14 cellular contexts compared by ENCODE assay signal in the genomic region with DNA sequence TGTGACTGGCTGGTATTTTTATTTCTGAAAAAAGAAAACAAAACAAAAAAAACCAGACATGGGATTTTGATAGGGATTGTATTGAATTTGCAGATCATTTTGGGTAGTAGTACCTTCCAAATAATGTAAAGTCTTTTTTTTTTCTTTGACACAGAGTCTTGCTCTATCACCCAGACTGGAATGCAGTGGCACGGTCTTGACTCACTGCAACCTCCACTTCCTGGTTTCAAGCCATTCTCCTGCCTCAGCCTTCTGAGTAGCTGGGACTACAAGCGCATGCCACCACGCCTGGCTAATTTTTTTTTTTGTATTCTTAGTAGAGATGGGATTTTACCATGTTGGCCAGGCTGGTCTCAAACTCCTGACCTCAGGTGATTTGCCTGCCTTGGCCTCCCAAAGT. TPM values are rescaled to one million over a fixed set of nuclear protein-coding genes. Genes with fewer than 3 reads are reported as not detected.
"Had no signal": no experiment of that assay in that cellular context is flagged by ENCODE, and none has a peak within 500 bp of the region (broad histone marks: within the 10 kb centered on the region; RNA-seq: fewer than 3 reads in every experiment).

No MANE protein-coding gene starts in this region.

- ATAC-seq: activated CD4-positive, CD25-positive, alpha-beta regulatory T cell treated with anti-CD3 and anti-CD28 coated beads, Interleukin-2, amount 50 U/mL, for 24 hours; left lung; stimulated activated memory B cell treated with anti-CD40 and anti-IgM and Interleukin-4, amounts not matched to agents 10 μg/mL and 1 μg/mL and 100 μg/mL, for 72 hours had no signal

- DNase-seq: activated gamma-delta T cell, naive B cell, T-helper 9 cell had no signal

- H3K9me3 ChIP-seq: adrenal gland, esophagus muscularis mucosa, tibial artery, vagina had no signal

- H3K36me3 ChIP-seq: cardiac muscle cell had no signal

- H3K27me3 Mint-ChIP-seq: naive B cell; stimulated activated memory B cell treated with anti-CD40 and anti-IgM and Interleukin-4, amounts not matched to agents 10 μg/mL and 1 μg/mL and 100 μg/mL, for 72 hours had no signal

- H3K27ac Mint-ChIP-seq: stimulated activated memory B cell treated with anti-CD40 and anti-IgM and Interleukin-4, amounts not matched to agents 10 μg/mL and 1 μg/mL and 100 μg/mL, for 72 hours had no signal

- H3K27me3 ChIP-seq: adrenal gland, cardiac muscle cell, esophagus muscularis mucosa, left lung, neutrophil, tibial artery, vagina had no signal

- H3K27ac ChIP-seq: adrenal gland, cardiac muscle cell, esophagus muscularis mucosa, left lung, neutrophil, parathyroid adenoma, tibial artery, vagina had no signal

- H3K4me1 ChIP-seq: parathyroid adenoma had no signal

- H3K4me3 ChIP-seq: adrenal gland, cardiac muscle cell, esophagus muscularis mucosa, left lung, tibial artery, vagina had no signal

- H3K4me3 Mint-ChIP-seq: stimulated activated memory B cell treated with anti-CD40 and anti-IgM and Interleukin-4, amounts not matched to agents 10 μg/mL and 1 μg/mL and 100 μg/mL, for 72 hours had no signal

RNA-seq across cellular contexts. Expression of a gene that starts 54.3 kb away (rescaled TPM):
- total RNA-seq: dermis microvascular lymphatic vessel endothelial cell had no signal
